Comparison of ENCODE assay signal across 1 cellular context in genomic region chr4:7878323-7878722, GRCh38.
TF ChIP-seq lines count a peak whose summit lies in the region.

No MANE protein-coding gene starts in this region.

TF ChIP-seq in endothelial cell of umbilical vein, 7 proteins besides CTCF, POLR2A, EP300 and RAD21:
- TF ChIP-seq JUN (IDR thresholded peaks at IDR 0.05; ENCODE audit: borderline replicate concordance, insufficient read depth, insufficient read length, low read depth) (no peak), GATA2 (IDR thresholded peaks at IDR 0.05; ENCODE audit: insufficient read depth, insufficient read length, low read depth, low read length) (no peak), MYC (IDR thresholded peaks at IDR 0.05; ENCODE audit: low read depth, low read length) (no peak)
